ENCODE assay signal across 14 cellular contexts in the genomic region with DNA sequence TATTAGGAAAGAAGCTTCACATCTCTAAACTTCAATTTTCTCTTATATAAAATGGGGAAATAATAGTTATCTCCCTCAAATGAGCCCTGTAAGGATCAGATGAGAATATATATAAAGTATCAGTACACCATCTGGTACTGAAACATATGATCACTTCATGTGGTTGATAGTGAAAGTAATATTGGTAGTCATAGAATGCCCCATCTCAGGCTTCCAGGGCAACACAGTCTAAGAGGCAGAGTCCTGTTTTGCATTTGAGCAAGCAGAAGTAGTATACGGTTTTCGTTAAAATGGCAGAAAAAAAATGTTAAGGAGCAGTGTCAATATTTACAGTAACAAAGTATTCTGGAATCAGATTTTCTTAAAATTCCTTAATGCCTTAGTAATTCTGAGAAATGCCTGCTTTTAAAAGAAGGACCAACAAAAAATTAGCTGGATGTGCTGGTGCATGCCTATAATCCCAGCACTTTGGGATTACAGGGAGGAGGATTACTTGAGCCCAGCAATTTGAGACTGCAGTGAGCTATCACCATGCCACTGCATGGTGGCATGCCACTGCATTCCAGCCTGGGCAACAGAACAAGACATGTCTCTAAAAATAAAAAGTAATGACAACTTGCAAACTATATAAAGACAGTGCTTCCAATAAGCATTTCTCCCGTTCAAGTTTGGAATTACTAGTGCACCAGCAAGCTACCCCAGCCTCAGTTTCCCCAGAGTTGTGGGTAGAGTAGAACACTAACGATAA. TPM values are rescaled to one million over a fixed set of nuclear protein-coding genes. Genes with fewer than 3 reads are reported as not detected.
DNase-seq lines count a peak whose midpoint lies in the region; ATAC-seq and TF ChIP-seq lines count a peak whose summit lies in the region.
"Had no signal": no experiment of that assay in that cellular context is flagged by ENCODE, and none has a peak within 500 bp of the region (broad histone marks: within the 10 kb centered on the region; RNA-seq: fewer than 3 reads in every experiment).

No MANE protein-coding gene starts in this region.

- H3K4me1 ChIP-seq in upper lobe of right lung, result peaks cover 10% of the 10 kb centered on the region

- intact Hi-C loops in upper lobe of right lung (cut with DNase I), result no loop called here

- no peak for DNase-seq in activated T-cell treated with anti-CD3 and anti-CD28 coated beads, Interleukin-2, amount 50 U/mL, for 72 hours
- DNase-seq in activated T-cell treated with anti-CD3 and anti-CD28 coated beads for 4 hours (no peak), NCI-H82 (lab: John Stamatoyannopoulos, UW) (no peak), upper lobe of right lung (no peak)
- DNase-seq in stimulated activated naive CD8-positive, alpha-beta T cell treated with anti-CD3 and anti-CD28 coated beads, Interleukin-15, Interleukin-2, amounts not matched to agents 100 U/mL and 50 U/mL, for 24 hours, result no peak
- DNase-seq in stimulated activated CD4-positive, alpha-beta T cell treated with anti-CD3 and anti-CD28 coated beads, Interleukin-12 subunit alpha, Interleukin-12 subunit beta, amount 100 ng/mL, for 4 hours, result no peak
- DNase-seq: activated CD8-positive, alpha-beta memory T cell treated with anti-CD3 and anti-CD28 coated beads, Interleukin-2, amount 50 U/mL, for 4 hours; naive thymus-derived CD8-positive, alpha-beta T cell; small intestine; T1000 had no signal

- no peaks in the 10 kb centered on the region for H3K9me3 ChIP-seq in upper lobe of right lung

- peaks cover 0 to 3% of the 10 kb centered on the region in 2 donors for H3K9me3 Mint-ChIP-seq in activated T-cell treated with anti-CD3 and anti-CD28 coated beads, Interleukin-2, amount 50 U/mL, for 72 hours
- H3K9me3 Mint-ChIP-seq in T-helper 1 cell treated with Interleukin-12 subunit alpha and Interleukin-12 subunit beta and Interleukin-4 antibody, amounts not matched to agents 30 μg/mL and 1 μg/mL, for 36 hours, result no peaks in the 10 kb centered on the region

- H3K27me3 Mint-ChIP-seq in activated T-cell treated with anti-CD3 and anti-CD28 coated beads, Interleukin-2, amount 50 U/mL, for 72 hours (ENCODE audit: low read depth), result no peaks in the 10 kb centered on the region
- H3K27me3 Mint-ChIP-seq in T-helper 1 cell treated with Interleukin-12 subunit alpha and Interleukin-12 subunit beta and Interleukin-4 antibody, amounts not matched to agents 30 μg/mL and 1 μg/mL, for 36 hours (ENCODE audit: low read depth), result no peaks in the 10 kb centered on the region
- H3K27me3 Mint-ChIP-seq: naive thymus-derived CD8-positive, alpha-beta T cell had no signal

- ATAC-seq in activated T-cell treated with anti-CD3 and anti-CD28 coated beads, Interleukin-2, amount 50 U/mL, for 72 hours (replicated peaks in 1 of 2), result peak; percentile 65
- ATAC-seq in HG02870 (IDR thresholded peaks at IDR 0.05; ENCODE audit: unreplicated experiment) (peak; percentile 90), upper lobe of right lung (no peak)
- peak; percentile 81 for ATAC-seq in stimulated activated naive CD8-positive, alpha-beta T cell treated with anti-CD3 and anti-CD28 coated beads, Interleukin-15, Interleukin-2, amounts not matched to agents 100 U/mL and 50 U/mL, for 24 hours
- ATAC-seq: K562; naive thymus-derived CD8-positive, alpha-beta T cell had no signal

- H3K36me3 Mint-ChIP-seq in activated T-cell treated with anti-CD3 and anti-CD28 coated beads, Interleukin-2, amount 50 U/mL, for 72 hours (ENCODE audit: insufficient read depth in 2 of 2), result peaks cover 12 to 43% of the 10 kb centered on the region in 2 donors
- H3K36me3 Mint-ChIP-seq in T-helper 1 cell treated with Interleukin-12 subunit alpha and Interleukin-12 subunit beta and Interleukin-4 antibody, amounts not matched to agents 30 μg/mL and 1 μg/mL, for 36 hours (ENCODE audit: low read depth), result peaks cover 50% of the 10 kb centered on the region

- H3K4me3 ChIP-seq in upper lobe of right lung, result no peak overlapping the region
- H3K4me3 ChIP-seq: cardiac muscle cell, K562 had no signal

- peak overlapping the region in 1 of 2 donors; percentile 17 for H3K4me3 Mint-ChIP-seq in activated T-cell treated with anti-CD3 and anti-CD28 coated beads, Interleukin-2, amount 50 U/mL, for 72 hours
- H3K4me3 Mint-ChIP-seq in T-helper 1 cell treated with Interleukin-12 subunit alpha and Interleukin-12 subunit beta and Interleukin-4 antibody, amounts not matched to agents 30 μg/mL and 1 μg/mL, for 36 hours, result no peak overlapping the region
- H3K4me3 Mint-ChIP-seq: naive thymus-derived CD8-positive, alpha-beta T cell had no signal

- H3K27ac Mint-ChIP-seq in activated T-cell treated with anti-CD3 and anti-CD28 coated beads, Interleukin-2, amount 50 U/mL, for 72 hours, result no peak overlapping the region
- H3K27ac Mint-ChIP-seq in T-helper 1 cell treated with Interleukin-12 subunit alpha and Interleukin-12 subunit beta and Interleukin-4 antibody, amounts not matched to agents 30 μg/mL and 1 μg/mL, for 36 hours, result peak overlapping the region; percentile 27

- peaks cover 39% of the 10 kb centered on the region for H3K4me1 Mint-ChIP-seq in activated T-cell treated with anti-CD3 and anti-CD28 coated beads, Interleukin-2, amount 50 U/mL, for 72 hours (ENCODE audit: low read depth)
- peaks cover 20% of the 10 kb centered on the region for H3K4me1 Mint-ChIP-seq in T-helper 1 cell treated with Interleukin-12 subunit alpha and Interleukin-12 subunit beta and Interleukin-4 antibody, amounts not matched to agents 30 μg/mL and 1 μg/mL, for 36 hours (ENCODE audit: low read depth)

- H3K27me3 ChIP-seq in upper lobe of right lung, result no peaks in the 10 kb centered on the region
- H3K27me3 ChIP-seq: cardiac muscle cell had no signal

- no peak overlapping the region for H3K27ac ChIP-seq in upper lobe of right lung
- H3K27ac ChIP-seq: cardiac muscle cell had no signal

- H3K36me3 ChIP-seq in upper lobe of right lung, result peaks cover 72% of the 10 kb centered on the region

- no peak for TF ChIP-seq CTCF in upper lobe of right lung (IDR thresholded peaks at IDR 0.05)

RNA-seq across cellular contexts. Expression of a gene that starts 19.8 kb away (rescaled TPM):
- 10 to 100 TPM; 30.1 to 35.9 TPM for total RNA-seq in activated T-cell treated with anti-CD3 and anti-CD28 coated beads, Interleukin-2, amount 50 U/mL, for 72 hours
- total RNA-seq in upper lobe of right lung, result 44.7 TPM
